Comparison of ENCODE assay signal across 21 cellular contexts in the genomic region with DNA sequence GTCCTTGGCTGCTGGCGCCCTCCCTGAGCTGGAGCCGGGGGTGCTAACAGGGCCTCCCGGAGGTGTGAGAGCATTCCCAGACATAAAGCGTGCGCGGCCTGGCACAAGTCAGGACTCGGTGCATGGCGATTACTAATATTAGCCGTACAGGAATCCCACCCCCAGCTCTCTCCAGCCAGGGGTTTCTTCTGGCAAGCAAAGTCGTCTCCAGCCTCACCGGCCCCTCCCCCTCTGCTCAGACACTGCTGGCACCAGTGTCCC. TPM values are rescaled to one million over a fixed set of nuclear protein-coding genes. Genes with fewer than 3 reads are reported as not detected.
DNase-seq lines count a peak whose midpoint lies in the region; ATAC-seq and TF ChIP-seq lines count a peak whose summit lies in the region.
"Had no signal": no experiment of that assay in that cellular context is flagged by ENCODE, and none has a peak within 500 bp of the region (broad histone marks: within the 10 kb centered on the region; RNA-seq: fewer than 3 reads in every experiment).

No MANE protein-coding gene starts in this region.

- no peak for TF ChIP-seq CTCF in brain (conservative IDR thresholded peaks at IDR 0.05)
- no peak for TF ChIP-seq CTCF in left ventricle myocardium inferior (IDR thresholded peaks at IDR 0.05; ENCODE audit: borderline replicate concordance)

- H3K4me1 Mint-ChIP-seq in brain, result peaks cover 18% of the 10 kb centered on the region

- H3K27me3 Mint-ChIP-seq in brain, result no peaks in the 10 kb centered on the region

- no peak overlapping the region for H3K4me3 ChIP-seq in left ventricle myocardium inferior
- H3K4me3 ChIP-seq: MG63 had no signal

- peak overlapping the region in 3 of 5 experiments; percentile 22 to 57 (median 50) for H3K27ac Mint-ChIP-seq in brain
- H3K27ac Mint-ChIP-seq: CD8-positive, alpha-beta T cell had no signal

- intact Hi-C loops in left ventricle myocardium inferior (cut with micrococcal nuclease), result no loop called here

- no peaks in the 10 kb centered on the region for H3K36me3 Mint-ChIP-seq in brain
- H3K36me3 Mint-ChIP-seq: CD8-positive, alpha-beta T cell had no signal

- H3K9me3 Mint-ChIP-seq in brain, result peaks cover 0 to 3% (median 0%) of the 10 kb centered on the region in 5 experiments
- H3K9me3 Mint-ChIP-seq: CD8-positive, alpha-beta T cell had no signal

- H3K4me1 ChIP-seq in left ventricle myocardium inferior, result peaks cover 16% of the 10 kb centered on the region

- no peaks in the 10 kb centered on the region for H3K36me3 ChIP-seq in left ventricle myocardium inferior
- H3K36me3 ChIP-seq: MG63 had no signal

- no peak overlapping the region for H3K4me3 Mint-ChIP-seq in brain
- H3K4me3 Mint-ChIP-seq: CD8-positive, alpha-beta T cell had no signal

- peak; percentile 38 for DNase-seq in DMS 273 (lab: John Stamatoyannopoulos, UW; ENCODE audit: unreplicated experiment)
- no peak for DNase-seq in DMS 273 treated with DMSO at 0.1 percent for 48 hours (lab: John Stamatoyannopoulos, UW)
- no peak for DNase-seq in left ventricle myocardium inferior
- no peak for DNase-seq in GM19238 (ENCODE audit: insufficient read length, low spot score)
- DNase-seq: ACHN; CD8-positive, alpha-beta T cell; DMS53; GF-D8; H7; MG63; NCI-H1417 treated with DMSO at 0.1 percent for 48 hours; NCI-H187; NCI-H446; NCI-H526; OCI-M1; SHP77 had no signal

- H3K27me3 ChIP-seq in left ventricle myocardium inferior (ENCODE audit: low read depth), result peaks cover 36% of the 10 kb centered on the region

- H3K9me3 ChIP-seq in left ventricle myocardium inferior (replicated peaks), result no peaks in the 10 kb centered on the region
- H3K9me3 ChIP-seq: MG63 had no signal

- ATAC-seq in SK-N-SH treated with all-trans-retinoic acid at 6 μM for 48 hours (no peak), GM19023 (IDR thresholded peaks at IDR 0.05; ENCODE audit: unreplicated experiment) (no peak)
- ATAC-seq: CD8-positive, alpha-beta T cell had no signal

- H3K27ac ChIP-seq in left ventricle myocardium inferior (replicated peaks), result peak overlapping the region; percentile 45
- H3K27ac ChIP-seq in temporal lobe (ENCODE audit: low read depth, low read length), result peak overlapping the region; percentile 68
- H3K27ac ChIP-seq: 22Rv1 had no signal

TF ChIP-seq in SK-N-SH treated with all-trans-retinoic acid at 6 μM for 48 hours, 23 proteins besides CTCF, POLR2A, EP300 and RAD21:
- no peak for TF ChIP-seq CSRNP3 (CRISPR knock-in tag; IDR thresholded peaks at IDR 0.05)
- TF ChIP-seq CSDC2 (CRISPR knock-in tag; IDR thresholded peaks at IDR 0.05), result no peak
- TF ChIP-seq PPARA (CRISPR knock-in tag; IDR thresholded peaks at IDR 0.05; ENCODE audit: borderline replicate concordance), result no peak
- no peak for TF ChIP-seq GLIS3 (CRISPR knock-in tag; IDR thresholded peaks at IDR 0.05)
- TF ChIP-seq ESRRG (CRISPR knock-in tag; IDR thresholded peaks at IDR 0.05), result no peak
- no peak for TF ChIP-seq ZC3H10 (CRISPR knock-in tag; IDR thresholded peaks at IDR 0.05)
- no peak for TF ChIP-seq ZFP3 (CRISPR knock-in tag; IDR thresholded peaks at IDR 0.05)
- no peak for TF ChIP-seq ZNF8 (CRISPR knock-in tag; IDR thresholded peaks at IDR 0.05)
- no peak for TF ChIP-seq BACH2 (CRISPR knock-in tag; IDR thresholded peaks at IDR 0.05; ENCODE audit: borderline replicate concordance)
- TF ChIP-seq OSR1 (CRISPR knock-in tag; IDR thresholded peaks at IDR 0.05), result no peak
- TF ChIP-seq, protein P1, sequence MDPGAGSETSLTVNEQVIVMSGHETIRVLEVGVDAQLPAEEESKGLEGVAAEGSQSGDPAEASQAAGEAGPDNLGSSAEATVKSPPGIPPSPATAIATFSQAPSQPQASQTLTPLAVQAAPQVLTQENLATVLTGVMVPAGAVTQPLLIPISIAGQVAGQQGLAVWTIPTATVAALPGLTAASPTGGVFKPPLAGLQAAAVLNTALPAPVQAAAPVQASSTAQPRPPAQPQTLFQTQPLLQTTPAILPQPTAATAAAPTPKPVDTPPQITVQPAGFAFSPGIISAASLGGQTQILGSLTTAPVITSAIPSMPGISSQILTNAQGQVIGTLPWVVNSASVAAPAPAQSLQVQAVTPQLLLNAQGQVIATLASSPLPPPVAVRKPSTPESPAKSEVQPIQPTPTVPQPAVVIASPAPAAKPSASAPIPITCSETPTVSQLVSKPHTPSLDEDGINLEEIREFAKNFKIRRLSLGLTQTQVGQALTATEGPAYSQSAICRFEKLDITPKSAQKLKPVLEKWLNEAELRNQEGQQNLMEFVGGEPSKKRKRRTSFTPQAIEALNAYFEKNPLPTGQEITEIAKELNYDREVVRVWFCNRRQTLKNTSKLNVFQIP (CRISPR knock-in tag; IDR thresholded peaks at IDR 0.05; ENCODE audit: borderline replicate concordance, low read depth), result no peak
- no peak for TF ChIP-seq ISL1 (CRISPR knock-in tag; IDR thresholded peaks at IDR 0.05)
- no peak for TF ChIP-seq TCF4 (CRISPR knock-in tag; IDR thresholded peaks at IDR 0.05; ENCODE audit: borderline replicate concordance)
- TF ChIP-seq CREB5 (CRISPR knock-in tag; IDR thresholded peaks at IDR 0.05; ENCODE audit: low read depth), result no peak

RNA-seq across cellular contexts. Expression of gene CASKIN1, which starts 5.0 kb away (rescaled TPM):
- polyA plus RNA-seq in brain (ENCODE audit: insufficient read depth, low read depth, low replicate concordance), result 17.2 TPM
- total RNA-seq in left ventricle myocardium inferior (4.0 TPM), temporal lobe (20.9 TPM)

RNA-seq across cellular contexts. Expression of gene MLST8, which starts 13.9 kb away (rescaled TPM):
- 131 TPM for polyA plus RNA-seq in brain (ENCODE audit: insufficient read depth, low read depth, low replicate concordance)
- total RNA-seq in left ventricle myocardium inferior (27.3 TPM), temporal lobe (12.8 TPM)

RNA-seq across cellular contexts. Expression of gene BRICD5, which starts 19.3 kb away (rescaled TPM):
- polyA plus RNA-seq in brain (ENCODE audit: insufficient read depth, low read depth, low replicate concordance), result 5.1 TPM
- total RNA-seq in left ventricle myocardium inferior (10.9 TPM), temporal lobe (3.2 TPM)

RNA-seq across cellular contexts. Expression of gene PGP, which starts 23.3 kb away (rescaled TPM):
- 16.7 TPM for polyA plus RNA-seq in brain (ENCODE audit: insufficient read depth, low read depth, low replicate concordance)
- total RNA-seq in left ventricle myocardium inferior (34.1 TPM), temporal lobe (10.6 TPM)

RNA-seq across cellular contexts. Expression of gene E4F1, which starts 32.0 kb away (rescaled TPM):
- polyA plus RNA-seq in brain (ENCODE audit: insufficient read depth, low read depth, low replicate concordance), result 20.9 TPM
- 13.5 TPM for total RNA-seq in left ventricle myocardium inferior
- 18.9 TPM for total RNA-seq in temporal lobe
